ENCODE assay signal across 8 cellular contexts in genomic region chr5:135833961-135834638, GRCh38. TPM values are rescaled to one million over a fixed set of nuclear protein-coding genes. Genes with fewer than 3 reads are reported as not detected.
DNase-seq lines count a peak whose midpoint lies in the region; ATAC-seq and TF ChIP-seq lines count a peak whose summit lies in the region.

No MANE protein-coding gene starts in this region.

- TF ChIP-seq CTCF in fibroblast of villous mesenchyme (IDR thresholded peaks at IDR 0.05; ENCODE audit: insufficient read depth, low read depth, low read length) (peak; percentile 63), retinal pigment epithelial cell (conservative IDR thresholded peaks at IDR 0.05; ENCODE audit: low read depth, low read length) (peak; percentile 74)

- ATAC-seq in GM21528 (IDR thresholded peaks at IDR 0.05; ENCODE audit: low FRiP score, unreplicated experiment), result peak; percentile 11

- H3K4me3 ChIP-seq in fibroblast of villous mesenchyme (ENCODE audit: low read depth, low read length) (no peak overlapping the region), retinal pigment epithelial cell (ENCODE audit: low read length) (peak overlapping the region; percentile 47)

- DNase-seq in COLO829 (ENCODE audit: low spot score) (peak; percentile 6), NCI-H774 (lab: John Stamatoyannopoulos, UW) (peak; percentile 7), fibroblast of villous mesenchyme (ENCODE audit: low read depth) (peak; percentile 21), retinal pigment epithelial cell (ENCODE audit: low read depth) (no peak), DMS79 treated with DMSO at 0.1 percent for 48 hours (lab: John Stamatoyannopoulos, UW) (no peak), SHP77 (lab: John Stamatoyannopoulos, UW) (no peak), occipital lobe (lab: John Stamatoyannopoulos, UW) (no peak)

RNA-seq across cellular contexts. Expression of gene SLC25A48, which starts 0.4 kb away (rescaled TPM):
- total RNA-seq in fibroblast of villous mesenchyme (not detected in 2 replicates), occipital lobe (0.62 TPM)

Comparison
In these comparisons a context has a peak if more than half of its experiments do, and no peak if none do; other contexts are left out.
1. DNase-seq: peak in COLO829 (single experiment), NCI-H774 (single experiment) and fibroblast of villous mesenchyme (single experiment); none in retinal pigment epithelial cell (single experiment), DMS79 treated with DMSO at 0.1 percent for 48 hours (single experiment), SHP77 (0 of 2) and occipital lobe (single experiment).